11 cellular contexts compared by ENCODE assay signal in genomic region chr19:14950421-14950820, GRCh38. TPM values are rescaled to one million over a fixed set of nuclear protein-coding genes. Genes with fewer than 3 reads are reported as not detected.
"Had no signal": no experiment of that assay in that cellular context is flagged by ENCODE, and none has a peak within 500 bp of the region (broad histone marks: within the 10 kb centered on the region; RNA-seq: fewer than 3 reads in every experiment).

No MANE protein-coding gene starts in this region.

- H3K36me3 ChIP-seq: HAP-1 had no signal

- H3K9me3 ChIP-seq: HAP-1 had no signal

- ATAC-seq: GM23338, HCT116 had no signal

- H3K4me1 ChIP-seq: HAP-1 had no signal

- H2AFZ ChIP-seq: GM23248, GM23338 had no signal

- DNase-seq: GM23248, GOT3, H7, H9, HCEC 1CT, HFFc6 had no signal

- H3K4me3 ChIP-seq: GM23248, GM23338, HAP-1 had no signal

- H3K4me2 ChIP-seq: GM23338 had no signal

- H3K9ac ChIP-seq: GM23248 had no signal

- H3K27ac ChIP-seq: GM23248 had no signal

RNA-seq across cellular contexts. Expression of gene OR7C2, which starts 9.1 kb away (rescaled TPM):
- total RNA-seq: GM23248, GM23338, H1, H4, H7, H9, HFFc6 had no signal
- polyA plus RNA-seq: GM23248, GM23338, H1 had no signal

RNA-seq across cellular contexts. Expression of gene SLC1A6, which starts 29.2 kb away (rescaled TPM):
- total RNA-seq: GM23248, HFFc6 had no signal
- polyA plus RNA-seq: GM23248 had no signal
